In genomic region chr7:155776606-155777005, GRCh38 we compare ENCODE assay signal across 16 cellular contexts. TPM values are rescaled to one million over a fixed set of nuclear protein-coding genes. Genes with fewer than 3 reads are reported as not detected.
DNase-seq lines count a peak whose midpoint lies in the region; ATAC-seq and TF ChIP-seq lines count a peak whose summit lies in the region.
"Had no signal": no experiment of that assay in that cellular context is flagged by ENCODE, and none has a peak within 500 bp of the region (broad histone marks: within the 10 kb centered on the region; RNA-seq: fewer than 3 reads in every experiment).

No MANE protein-coding gene starts in this region.

- peak; percentile 23 for ATAC-seq in left ventricle myocardium superior
- no peak for ATAC-seq in central memory CD8-positive, alpha-beta T cell (replicated peaks; ENCODE audit: extremely low read depth, poor library complexity, severe bottlenecking)
- ATAC-seq in HG02759 (IDR thresholded peaks at IDR 0.05; ENCODE audit: unreplicated experiment): no peak
- ATAC-seq: HCT116 had no signal

- no peaks in the 10 kb centered on the region for H3K4me1 Mint-ChIP-seq in activated naive CD4-positive, alpha-beta T cell treated with anti-CD3 and anti-CD28 coated beads, Interleukin-2, amount 50 U/mL, for 24 hours
- peaks cover 6% of the 10 kb centered on the region for H3K4me1 Mint-ChIP-seq in central memory CD8-positive, alpha-beta T cell
- H3K4me1 Mint-ChIP-seq: CD8-positive, alpha-beta memory T cell had no signal

- no peak for TF ChIP-seq CTCF in stomach (IDR thresholded peaks at IDR 0.05)

- no peak for DNase-seq in activated naive CD4-positive, alpha-beta T cell treated with Interleukin-2 at 50 U/mL for 16 hours
- DNase-seq in left ventricle myocardium superior (no peak), cardiac septum (ENCODE audit: low spot score) (no peak), stomach (peak; percentile 18), NCI-H1694 (lab: John Stamatoyannopoulos, UW) (no peak)
- DNase-seq in central memory CD8-positive, alpha-beta T cell (ENCODE audit: low spot score in 2 of 2): no peak
- DNase-seq: AML-193; Caco-2; CD8-positive, alpha-beta memory T cell; GF-D8 had no signal

- H3K4me1 ChIP-seq in stomach: no peaks in the 10 kb centered on the region
- H3K4me1 ChIP-seq: BLaER1 had no signal

- H3K4me3 ChIP-seq in stomach: no peak overlapping the region
- H3K4me3 ChIP-seq: BLaER1 had no signal

- H3K27me3 Mint-ChIP-seq in activated naive CD4-positive, alpha-beta T cell treated with anti-CD3 and anti-CD28 coated beads, Interleukin-2, amount 50 U/mL, for 24 hours: no peaks in the 10 kb centered on the region
- no peaks in the 10 kb centered on the region for H3K27me3 Mint-ChIP-seq in central memory CD8-positive, alpha-beta T cell

- no peaks in the 10 kb centered on the region for H3K9me3 Mint-ChIP-seq in activated naive CD4-positive, alpha-beta T cell treated with anti-CD3 and anti-CD28 coated beads, Interleukin-2, amount 50 U/mL, for 24 hours
- no peaks in the 10 kb centered on the region for H3K9me3 Mint-ChIP-seq in central memory CD8-positive, alpha-beta T cell
- H3K9me3 Mint-ChIP-seq: CD8-positive, alpha-beta memory T cell had no signal

- no peak for TF ChIP-seq EP300 in stomach (IDR thresholded peaks at IDR 0.05)

- intact Hi-C loops in left ventricle myocardium superior (cut with micrococcal nuclease): no loop called here
- intact Hi-C loops in cardiac septum (cut with DNase I): no loop called here
- intact Hi-C loops in stomach (cut with DNase I; ENCODE audit: low total_unique reads): no loop called here

- peak overlapping the region; percentile 23 for H3K27ac Mint-ChIP-seq in activated naive CD4-positive, alpha-beta T cell treated with anti-CD3 and anti-CD28 coated beads, Interleukin-2, amount 50 U/mL, for 24 hours
- peak overlapping the region; percentile 38 for H3K27ac Mint-ChIP-seq in central memory CD8-positive, alpha-beta T cell (ENCODE audit: low read depth)

- peaks cover 19% of the 10 kb centered on the region for H3K36me3 Mint-ChIP-seq in activated naive CD4-positive, alpha-beta T cell treated with anti-CD3 and anti-CD28 coated beads, Interleukin-2, amount 50 U/mL, for 24 hours
- H3K36me3 Mint-ChIP-seq in central memory CD8-positive, alpha-beta T cell (ENCODE audit: insufficient read depth): peaks cover 58% of the 10 kb centered on the region

- WGBS in stomach, 5 donors: 91 to 93% (median 93%) methylated on average over 8 of the region's 8 CpGs

- no peak overlapping the region for H3K27ac ChIP-seq in stomach
- H3K27ac ChIP-seq: 22Rv1, BLaER1 had no signal

- no peaks in the 10 kb centered on the region for H3K9me3 ChIP-seq in stomach
- H3K9me3 ChIP-seq: BLaER1, Caco-2 had no signal

- no peak overlapping the region for H3K4me3 Mint-ChIP-seq in activated naive CD4-positive, alpha-beta T cell treated with anti-CD3 and anti-CD28 coated beads, Interleukin-2, amount 50 U/mL, for 24 hours
- H3K4me3 Mint-ChIP-seq in central memory CD8-positive, alpha-beta T cell: no peak overlapping the region
- H3K4me3 Mint-ChIP-seq: CD8-positive, alpha-beta memory T cell had no signal

- no peaks in the 10 kb centered on the region for H3K27me3 ChIP-seq in stomach
- H3K27me3 ChIP-seq: BLaER1 had no signal

- no peak for TF ChIP-seq POLR2A in stomach (IDR thresholded peaks at IDR 0.05)

- peaks cover 30 to 100% (median 97%) of the 10 kb centered on the region in 4 donors for H3K36me3 ChIP-seq in stomach

RNA-seq across cellular contexts. Expression of gene SHH, which starts 35.7 kb away (rescaled TPM):
- total RNA-seq in left ventricle myocardium superior (not detected), cardiac septum (not detected), stomach (10 to 100 TPM in 1 of 5 donors, 1 to 10 TPM in 1, under 1 TPM in 3; 0.29 to 11.0 (median 0.89) TPM)
- 1 to 10 TPM; 1.9 to 3.5 (median 2.3) TPM for polyA plus RNA-seq in stomach
- total RNA-seq: A673; CD8-positive, alpha-beta memory T cell had no signal
- polyA plus RNA-seq: CD8-positive, alpha-beta memory T cell had no signal
